Comparison of ENCODE assay signal across 20 cellular contexts in the genomic region with DNA sequence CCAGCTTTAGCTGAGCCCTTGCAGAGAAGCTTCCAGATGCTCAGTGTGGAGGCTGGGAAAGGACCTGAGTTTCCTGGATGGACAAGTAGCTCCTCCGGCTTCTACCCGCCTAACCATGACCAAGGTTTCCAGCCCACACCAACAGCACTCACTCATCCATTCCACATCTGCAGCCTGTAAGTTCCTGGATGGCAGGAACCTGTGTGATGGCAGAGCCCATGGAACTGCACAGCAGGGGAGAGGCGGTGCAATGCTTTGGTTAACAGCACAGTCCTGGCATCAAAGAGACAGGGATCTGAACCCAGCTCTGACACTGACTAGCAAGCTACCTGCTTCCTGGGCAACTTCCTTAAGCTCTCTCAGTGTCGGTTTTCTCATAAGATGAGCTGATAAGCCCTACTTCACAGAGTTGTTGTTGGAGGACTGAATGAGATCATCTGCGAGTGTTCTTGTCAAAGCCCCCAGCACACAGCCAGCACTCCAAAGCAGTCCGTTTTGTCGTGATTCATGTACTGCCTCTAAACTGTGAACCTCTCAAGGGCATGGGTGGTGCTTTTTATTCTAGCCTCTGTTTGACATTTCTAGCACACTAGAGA. TPM values are rescaled to one million over a fixed set of nuclear protein-coding genes. Genes with fewer than 3 reads are reported as not detected.
A peak's percentile ranks its signal among the peaks of the same experiment; 100 is the strongest.
DNase-seq lines count a peak whose midpoint lies in the region; ATAC-seq and TF ChIP-seq lines count a peak whose summit lies in the region.
"Had no signal": no experiment of that assay in that cellular context is flagged by ENCODE, and none has a peak within 500 bp of the region (broad histone marks: within the 10 kb centered on the region; RNA-seq: fewer than 3 reads in every experiment).

No MANE protein-coding gene starts in this region.

- peaks cover 7% of the 10 kb centered on the region for H3K27me3 Mint-ChIP-seq in activated T-cell treated with anti-CD3 and anti-CD28 coated beads, Interleukin-2, amount 50 U/mL, for 4 hours (ENCODE audit: low read depth)
- H3K27me3 Mint-ChIP-seq in activated CD8-positive, alpha-beta T cell treated with anti-CD3 and anti-CD28 coated beads, Interleukin-2, amount 10 ng/mL, durations not matched to agents 7 days and 5 days (ENCODE audit: low read depth) = peaks cover 9% of the 10 kb centered on the region
- H3K27me3 Mint-ChIP-seq in naive thymus-derived CD4-positive, alpha-beta T cell = peaks cover 0 to 9% (median 0%) of the 10 kb centered on the region in 5 donors

- BruUV-seq in HCT116 (replicated peaks; lab: Mats Ljungman, UMichigan) = no TSS peak

- no peaks in the 10 kb centered on the region for H3K9me3 Mint-ChIP-seq in activated T-cell treated with anti-CD3 and anti-CD28 coated beads, Interleukin-2, amount 50 U/mL, for 4 hours
- no peaks in the 10 kb centered on the region for H3K9me3 Mint-ChIP-seq in activated CD8-positive, alpha-beta T cell treated with anti-CD3 and anti-CD28 coated beads, Interleukin-2, amount 10 ng/mL, durations not matched to agents 7 days and 5 days (ENCODE audit: insufficient read depth)
- no peaks in the 10 kb centered on the region for H3K9me3 Mint-ChIP-seq in naive thymus-derived CD4-positive, alpha-beta T cell

- H3K4me1 Mint-ChIP-seq in activated T-cell treated with anti-CD3 and anti-CD28 coated beads, Interleukin-2, amount 50 U/mL, for 4 hours (ENCODE audit: low read depth) = peaks cover 15% of the 10 kb centered on the region
- peaks cover 16% of the 10 kb centered on the region for H3K4me1 Mint-ChIP-seq in activated CD8-positive, alpha-beta T cell treated with anti-CD3 and anti-CD28 coated beads, Interleukin-2, amount 10 ng/mL, durations not matched to agents 7 days and 5 days (ENCODE audit: low read depth)
- H3K4me1 Mint-ChIP-seq in naive thymus-derived CD4-positive, alpha-beta T cell = peaks cover 11 to 34% (median 28%) of the 10 kb centered on the region in 7 donors

- H3K4me3 Mint-ChIP-seq in activated T-cell treated with anti-CD3 and anti-CD28 coated beads, Interleukin-2, amount 50 U/mL, for 4 hours = no peak overlapping the region
- H3K4me3 Mint-ChIP-seq in activated CD8-positive, alpha-beta T cell treated with anti-CD3 and anti-CD28 coated beads, Interleukin-2, amount 10 ng/mL, durations not matched to agents 7 days and 5 days = no peak overlapping the region
- peak overlapping the region; percentile 0 to 69 (median 24) for H3K4me3 Mint-ChIP-seq in naive thymus-derived CD4-positive, alpha-beta T cell

- H3K36me3 ChIP-seq in HCT116 (ENCODE audit: control insufficient read depth in 1 of 2, insufficient read depth in 2 of 2, low read length in 2 of 2) (no peaks in the 10 kb centered on the region), MM.1S (replicated peaks; ENCODE audit: insufficient read depth, low read length) (no peaks in the 10 kb centered on the region), SJCRH30 (no peaks in the 10 kb centered on the region)
- H3K36me3 ChIP-seq in naive thymus-derived CD4-positive, alpha-beta T cell (ENCODE audit: control insufficient read depth in 2 of 3, insufficient read depth in 3 of 3, low read length in 3 of 3) = no peaks in the 10 kb centered on the region
- H3K36me3 ChIP-seq: BLaER1, vagina had no signal

- no peaks in the 10 kb centered on the region for H3K4me1 ChIP-seq in HCT116 (ENCODE audit: control insufficient read depth in 1 of 2, insufficient read depth in 2 of 2, low read length in 2 of 2)
- peaks cover 4 to 22% of the 10 kb centered on the region in 2 donors for H3K4me1 ChIP-seq in naive thymus-derived CD4-positive, alpha-beta T cell (ENCODE audit: control insufficient read depth in 2 of 2, insufficient read depth in 2 of 2, low read length in 2 of 2)
- H3K4me1 ChIP-seq in MM.1S (ENCODE audit: low read length) = no peaks in the 10 kb centered on the region
- no peaks in the 10 kb centered on the region; the same call in 1 of the 2 replicates for H3K4me1 ChIP-seq in SJCRH30
- H3K4me1 ChIP-seq: foreskin keratinocyte, vagina had no signal

- H3K9me2 ChIP-seq in HCT116 (ENCODE audit: insufficient read depth) = no peaks in the 10 kb centered on the region
- no peaks in the 10 kb centered on the region for H3K9me2 ChIP-seq in MM.1S (replicated peaks; ENCODE audit: insufficient read depth, low read length)

- H3K36me3 Mint-ChIP-seq in activated T-cell treated with anti-CD3 and anti-CD28 coated beads, Interleukin-2, amount 50 U/mL, for 4 hours (ENCODE audit: insufficient read depth) = no peaks in the 10 kb centered on the region
- H3K36me3 Mint-ChIP-seq in activated CD8-positive, alpha-beta T cell treated with anti-CD3 and anti-CD28 coated beads, Interleukin-2, amount 10 ng/mL, durations not matched to agents 7 days and 5 days (ENCODE audit: low read depth) = no peaks in the 10 kb centered on the region
- no peaks in the 10 kb centered on the region for H3K36me3 Mint-ChIP-seq in naive thymus-derived CD4-positive, alpha-beta T cell

- TF ChIP-seq POLR2A in HCT116 (IDR thresholded peaks at IDR 0.05; ENCODE audit: borderline replicate concordance, extremely low read depth, insufficient read depth, insufficient read length) = no peak

- RAD21 ChIA-PET in HCT116 (lab: Charles Lee; ENCODE audit: low non-redundant PET in 1 of 2, low total read pairs in 2 of 2, uncharacterized antibody in 2 of 2, unreplicated experiment in 2 of 2) = no interaction called here

- H2AFZ ChIP-seq in HCT116 (ENCODE audit: low read depth, low read length, poor library complexity, severe bottlenecking) (no peak overlapping the region), MM.1S (ENCODE audit: low read length) (no peak overlapping the region)

- H4K20me1 ChIP-seq in HCT116 (ENCODE audit: insufficient read depth) (no peaks in the 10 kb centered on the region), MM.1S (ENCODE audit: insufficient read depth, low read length) (no peaks in the 10 kb centered on the region)
- H4K20me1 ChIP-seq: BLaER1 had no signal

- no peaks in the 10 kb centered on the region for H3K9me3 ChIP-seq in HCT116 (ENCODE audit: control insufficient read depth in 1 of 2, insufficient read depth in 1 of 2, low read depth in 1 of 2, low read length in 2 of 2)
- no peaks in the 10 kb centered on the region for H3K9me3 ChIP-seq in naive thymus-derived CD4-positive, alpha-beta T cell (ENCODE audit: control insufficient read depth in 2 of 3, low read length in 3 of 3)
- H3K9me3 ChIP-seq in MM.1S (replicated peaks; ENCODE audit: insufficient read depth, low read length) = no peaks in the 10 kb centered on the region
- H3K9me3 ChIP-seq in SJCRH30 (replicated peaks) = no peaks in the 10 kb centered on the region
- H3K9me3 ChIP-seq: BLaER1, vagina had no signal

- no peak overlapping the region for H3K27ac Mint-ChIP-seq in activated CD8-positive, alpha-beta T cell treated with anti-CD3 and anti-CD28 coated beads, Interleukin-2, amount 10 ng/mL, durations not matched to agents 7 days and 5 days
- peak overlapping the region in 8 of 9 donors; percentile 22 to 88 (median 74) for H3K27ac Mint-ChIP-seq in naive thymus-derived CD4-positive, alpha-beta T cell

- H3K4me2 ChIP-seq in HCT116 (ENCODE audit: low read length) (no peak overlapping the region), MM.1S (ENCODE audit: low read depth, low read length) (no peak overlapping the region)

- intact Hi-C loops in HCT116 (cut with micrococcal nuclease) = no loop called here
- intact Hi-C loops in naive thymus-derived CD4-positive, alpha-beta T cell (cut with micrococcal nuclease) = no loop called here

- POLR2A ChIA-PET in HCT116 (lab: Charles Lee) = no interaction called here
- POLR2A ChIA-PET in activated CD8-positive, alpha-beta T cell treated with anti-CD3 and anti-CD28 coated beads, Interleukin-2, amount 10 ng/mL, durations not matched to agents 7 days and 5 days (lab: Charles Lee) = interaction anchor here (0.8 to 1.2 kb wide), 2 partner anchors 9 kb away, joined by 3 read pairs; no protein-coding TSS in a partner anchor
- POLR2A ChIA-PET in naive thymus-derived CD4-positive, alpha-beta T cell (lab: Charles Lee) = no interaction called here

- no peak for TF ChIP-seq CTCF in HCT116 (IDR thresholded peaks at IDR 0.05 in 2 of 3, conservative IDR thresholded peaks at IDR 0.05 in 1 of 3; ENCODE audit: borderline replicate concordance in 1 of 3, insufficient read depth in 1 of 3, low read depth in 2 of 3, low read length in 2 of 3)
- no peak for TF ChIP-seq CTCF in MM.1S (IDR thresholded peaks at IDR 0.05; ENCODE audit: low read length)

- CTCF ChIA-PET in HCT116 (lab: Charles Lee) = interaction anchor here (1.0 to 1.6 kb wide), 3 partner anchors 16 to 58 kb away, joined by 3 to 4 read pairs (median 4); no protein-coding TSS in a partner anchor
- CTCF ChIA-PET in activated CD8-positive, alpha-beta T cell treated with anti-CD3 and anti-CD28 coated beads, Interleukin-2, amount 10 ng/mL, durations not matched to agents 7 days and 5 days (lab: Charles Lee) = interaction anchor here (0.9 to 2.4 kb wide), 7 partner anchors 10 to 86 kb away, joined by 3 to 21 read pairs (median 3); no protein-coding TSS in a partner anchor
- CTCF ChIA-PET in naive thymus-derived CD4-positive, alpha-beta T cell (lab: Charles Lee) = interaction anchor here (0.9 kb wide), 1 partner anchor 15 kb away, joined by 3 read pairs; no protein-coding TSS in a partner anchor

- H3K27ac ChIP-seq in HCT116 (ENCODE audit: low read depth, low read length) (no peak overlapping the region), MM.1S (ENCODE audit: low read length) (no peak overlapping the region), SJCRH30 (no peak overlapping the region)
- H3K27ac ChIP-seq in naive thymus-derived CD4-positive, alpha-beta T cell (ENCODE audit: low read depth, low read length) = no peak overlapping the region
- H3K27ac ChIP-seq: BLaER1, foreskin keratinocyte, vagina had no signal

- ATAC-seq in activated T-cell treated with anti-CD3 and anti-CD28 coated beads, Interleukin-2, amount 50 U/mL, for 4 hours = peak; percentile 63 to 78
- no peak for ATAC-seq in HCT116
- ATAC-seq in activated CD8-positive, alpha-beta T cell treated with anti-CD3 and anti-CD28 coated beads, Interleukin-2, amount 10 ng/mL, durations not matched to agents 7 days and 5 days = peak; percentile 75
- ATAC-seq in naive thymus-derived CD4-positive, alpha-beta T cell = peak; percentile 65
- ATAC-seq: foreskin keratinocyte had no signal

- H3K9ac ChIP-seq in HCT116 (ENCODE audit: low read length) (no peak overlapping the region), MM.1S (ENCODE audit: low read length) (no peak overlapping the region)
- H3K9ac ChIP-seq: BLaER1 had no signal

- TF ChIP-seq RAD21 in HCT116 (IDR thresholded peaks at IDR 0.05; ENCODE audit: low read depth) = no peak

- peaks cover 18% of the 10 kb centered on the region; the same call in 1 of the 2 replicates for H3K27me3 ChIP-seq in HCT116 (ENCODE audit: insufficient read depth, low read length)
- H3K27me3 ChIP-seq in naive thymus-derived CD4-positive, alpha-beta T cell (ENCODE audit: control insufficient read depth in 2 of 2, insufficient read depth in 2 of 2, low read length in 2 of 2) = no peaks in the 10 kb centered on the region
- H3K27me3 ChIP-seq in MM.1S (replicated peaks; ENCODE audit: insufficient read depth, low read length) = peaks cover 84% of the 10 kb centered on the region
- H3K27me3 ChIP-seq in SJCRH30 = peaks cover 32% of the 10 kb centered on the region
- H3K27me3 ChIP-seq: BLaER1, vagina had no signal

- DNase-seq in activated T-cell treated with anti-CD3 and anti-CD28 coated beads, Interleukin-2, amount 50 U/mL, for 4 hours = no peak
- no peak for DNase-seq in activated T-cell treated with anti-CD3 and anti-CD28 coated beads, Interleukin-2, amount 50 U/mL, for 1 hour
- DNase-seq in HCT116 (ENCODE audit: low read depth, low spot score) = no peak
- peak; percentile 45 for DNase-seq in activated CD8-positive, alpha-beta T cell treated with anti-CD3 and anti-CD28 coated beads, Interleukin-2, amount 10 ng/mL, durations not matched to agents 7 days and 5 days
- DNase-seq in naive thymus-derived CD4-positive, alpha-beta T cell = peak in 7 of 9 donors; percentile 27 to 63 (median 45)
- DNase-seq in MM.1S = no peak
- DNase-seq in ecto neural progenitor cell (ENCODE audit: low spot score) = no peak
- DNase-seq in SJCRH30 = no peak
- DNase-seq: ACHN; activated CD4-positive, CD25-positive, alpha-beta regulatory T cell; activated gamma-delta T cell; effector CD8-positive, alpha-beta T cell; foreskin keratinocyte; H7; hippocampal formation; Kasumi-1; NCI-H1092 treated with DMSO at 0.1 percent for 48 hours; NCI-H1930 had no signal

- no peaks in the 10 kb centered on the region for H3F3A ChIP-seq in MM.1S (ENCODE audit: insufficient read depth, low read length)

- H3K79me2 ChIP-seq in HCT116 (ENCODE audit: insufficient read depth, low read length) = no peaks in the 10 kb centered on the region
- no peaks in the 10 kb centered on the region for H3K79me2 ChIP-seq in MM.1S (ENCODE audit: low read length)

- no peak overlapping the region for H3K4me3 ChIP-seq in HCT116 (replicated peaks in 1 of 2; ENCODE audit: low read depth in 1 of 2, low read length in 2 of 2)
- H3K4me3 ChIP-seq in naive thymus-derived CD4-positive, alpha-beta T cell (ENCODE audit: low read length) = no peak overlapping the region
- no peak overlapping the region for H3K4me3 ChIP-seq in MM.1S (ENCODE audit: low read length)
- no peak overlapping the region for H3K4me3 ChIP-seq in SJCRH30
- H3K4me3 ChIP-seq: BLaER1, vagina had no signal

RNA-seq across cellular contexts. Expression of a gene that starts 41.6 kb away (rescaled TPM):
- under 1 TPM; 0.10 to 0.60 (median 0.18) TPM for total RNA-seq in activated T-cell treated with anti-CD3 and anti-CD28 coated beads, Interleukin-2, amount 50 U/mL, for 4 hours
- total RNA-seq in HCT116 (2021; ENCODE audit: unreplicated experiment) = 0.10 TPM
- 0.09 and 0.10 TPM in 2 replicates for polyA plus RNA-seq in HCT116 (2012)
- 10 to 100 TPM; 17.2 to 19.9 TPM for total RNA-seq in activated CD8-positive, alpha-beta T cell treated with anti-CD3 and anti-CD28 coated beads, Interleukin-2, amount 10 ng/mL, durations not matched to agents 7 days and 5 days
- total RNA-seq in naive thymus-derived CD4-positive, alpha-beta T cell = 10 to 100 TPM in 1 of 5 experiments, under 1 TPM in 3, not detected in 1; 0.16 to 14.8 (median 0.71) TPM
- polyA plus RNA-seq in naive thymus-derived CD4-positive, alpha-beta T cell = under 1 TPM in 1 of 2 donors, not detected in 1; 0.22 TPM
- total RNA-seq in SJCRH30 (2014; rRNA removed; shearing (Covaris generic)) = 0.08 TPM in 1 of 2 replicates, not detected in the other
- total RNA-seq: foreskin keratinocyte had no signal
- polyA plus RNA-seq: foreskin keratinocyte had no signal

Comparison
In these comparisons a context has a peak if more than half of its experiments do, and no peak if none do; other contexts are left out.
1. DNase-seq: peak in activated CD8-positive, alpha-beta T cell treated with anti-CD3 and anti-CD28 coated beads, Interleukin-2, amount 10 ng/mL, durations not matched to agents 7 days and 5 days (single experiment) and naive thymus-derived CD4-positive, alpha-beta T cell (7 of 9); none in activated T-cell treated with anti-CD3 and anti-CD28 coated beads, Interleukin-2, amount 50 U/mL, for 4 hours (single experiment), activated T-cell treated with anti-CD3 and anti-CD28 coated beads, Interleukin-2, amount 50 U/mL, for 1 hour (single experiment), HCT116 (single experiment), MM.1S (single experiment), ecto neural progenitor cell (single experiment) and SJCRH30 (0 of 2).
2. H3K4me3 Mint-ChIP-seq: peak in naive thymus-derived CD4-positive, alpha-beta T cell (10 of 10); none in activated T-cell treated with anti-CD3 and anti-CD28 coated beads, Interleukin-2, amount 50 U/mL, for 4 hours (single experiment) and activated CD8-positive, alpha-beta T cell treated with anti-CD3 and anti-CD28 coated beads, Interleukin-2, amount 10 ng/mL, durations not matched to agents 7 days and 5 days (single experiment).